ENCODE assay signal across 6 cellular contexts in the genomic region with DNA sequence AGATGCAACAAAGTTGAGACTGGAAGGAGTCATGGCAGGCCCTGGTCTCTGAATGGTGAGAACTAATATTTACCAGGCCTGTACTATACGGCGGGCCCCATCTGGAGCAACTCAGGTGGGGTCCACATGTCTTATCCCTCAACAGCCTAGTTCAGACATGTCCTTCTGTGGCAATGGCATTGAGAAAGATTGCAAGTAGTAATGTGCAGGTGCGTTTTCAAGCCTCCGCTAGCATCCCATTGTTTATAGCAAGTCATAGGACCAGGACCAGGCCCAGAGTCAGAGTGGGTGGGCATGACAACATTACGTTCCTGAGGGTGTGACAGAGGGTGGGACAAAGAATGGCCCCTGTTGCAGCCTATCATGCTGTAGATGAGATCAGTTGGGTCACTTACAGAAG.
"Had no signal": no experiment of that assay in that cellular context is flagged by ENCODE, and none has a peak within 500 bp of the region (broad histone marks: within the 10 kb centered on the region; RNA-seq: fewer than 3 reads in every experiment).

No MANE protein-coding gene starts in this region.

- H3K36me3 Mint-ChIP-seq: IgD-negative memory B cell had no signal

- H3K4me3 Mint-ChIP-seq: IgD-negative memory B cell had no signal

- H3K27me3 Mint-ChIP-seq: IgD-negative memory B cell had no signal

- FAIRE-seq: HepG2, HTR-8/SVneo, K562 had no signal

- H3K27ac Mint-ChIP-seq: IgD-negative memory B cell had no signal

- DNase-seq: IMR-90 had no signal

- H3K27ac ChIP-seq: HL-60 had no signal

- H3K4me3 ChIP-seq: K562 had no signal
